6 cellular contexts compared by ENCODE assay signal in genomic region chr2:76866464-76866863, GRCh38.
"Had no signal": no experiment of that assay in that cellular context is flagged by ENCODE, and none has a peak within 500 bp of the region (broad histone marks: within the 10 kb centered on the region; RNA-seq: fewer than 3 reads in every experiment).

No MANE protein-coding gene starts in this region.

- H3K36me3 Mint-ChIP-seq: IgD-negative memory B cell had no signal

- DNase-seq: IMR-90, KBM-7 had no signal

- H3K4me3 ChIP-seq: K562 had no signal

- H3K4me1 Mint-ChIP-seq: IgD-negative memory B cell had no signal

- H3K27me3 Mint-ChIP-seq: IgD-negative memory B cell had no signal

- H3K27ac ChIP-seq: HL-60 had no signal

- H3K4me3 Mint-ChIP-seq: IgD-negative memory B cell had no signal

- ATAC-seq: HepG2, K562 had no signal

- H3K27ac Mint-ChIP-seq: IgD-negative memory B cell had no signal
